11 cellular contexts compared by ENCODE assay signal in genomic region chr22:46239261-46240048, GRCh38. TPM values are rescaled to one million over a fixed set of nuclear protein-coding genes. Genes with fewer than 3 reads are reported as not detected.
DNase-seq lines count a peak whose midpoint lies in the region; ATAC-seq, FAIRE-seq and TF ChIP-seq lines count a peak whose summit lies in the region.
"Had no signal": no experiment of that assay in that cellular context is flagged by ENCODE, and none has a peak within 500 bp of the region (broad histone marks: within the 10 kb centered on the region; RNA-seq: fewer than 3 reads in every experiment).

No MANE protein-coding gene starts in this region.

- H3K4me3 ChIP-seq in GM12878 (no peak overlapping the region), HepG2 (replicated peaks in 1 of 3; ENCODE audit: insufficient read depth in 1 of 3, low read depth in 2 of 3, low read length in 3 of 3) (no peak overlapping the region)
- H3K4me3 ChIP-seq: stomach had no signal

- peaks cover 14% of the 10 kb centered on the region for H3K4me1 Mint-ChIP-seq in activated naive CD4-positive, alpha-beta T cell treated with anti-CD3 and anti-CD28 coated beads for 36 hours (ENCODE audit: low read depth)
- peaks cover 8% of the 10 kb centered on the region for H3K4me1 Mint-ChIP-seq in stimulated activated effector memory CD8-positive, alpha-beta T cell treated with anti-CD3 and anti-CD28 coated beads, Interleukin-12 subunit alpha, Interleukin-12 subunit beta, amount 100 ng/mL, for 72 hours

- CTCF ChIA-PET in activated naive CD4-positive, alpha-beta T cell treated with anti-CD3 and anti-CD28 coated beads for 36 hours (lab: Charles Lee) = interaction anchor here (0.6 kb wide), 1 partner anchor 511 kb away, joined by 3 read pairs; no protein-coding TSS in a partner anchor
- CTCF ChIA-PET in GM12878 (lab: Yijun Ruan, JAX) = no interaction called here
- CTCF ChIA-PET in HepG2 (lab: Yijun Ruan, JAX; ENCODE audit: low intra/inter-chr PET ratio, low total read pairs) = no interaction called here

- H3K36me3 Mint-ChIP-seq in activated naive CD4-positive, alpha-beta T cell treated with anti-CD3 and anti-CD28 coated beads for 36 hours (ENCODE audit: low read depth) = peaks cover 4% of the 10 kb centered on the region
- peaks cover 30% of the 10 kb centered on the region for H3K36me3 Mint-ChIP-seq in stimulated activated effector memory CD8-positive, alpha-beta T cell treated with anti-CD3 and anti-CD28 coated beads, Interleukin-12 subunit alpha, Interleukin-12 subunit beta, amount 100 ng/mL, for 72 hours

- intact Hi-C loops in activated naive CD4-positive, alpha-beta T cell treated with anti-CD3 and anti-CD28 coated beads for 36 hours (cut with micrococcal nuclease) = no loop called here
- intact Hi-C loops in GM12878 (cut with micrococcal nuclease; ENCODE audit: unreplicated experiment) = no loop called here
- intact Hi-C loops in HepG2 (cut with micrococcal nuclease; ENCODE audit: unreplicated experiment) = no loop called here

- H3K27me3 Mint-ChIP-seq in activated naive CD4-positive, alpha-beta T cell treated with anti-CD3 and anti-CD28 coated beads for 36 hours (ENCODE audit: low read depth) = no peaks in the 10 kb centered on the region

- POLR2A ChIA-PET in GM12878 (lab: Charles Lee) (interaction anchor here (0.5 kb wide), 1 partner anchor 47 kb away, joined by 3 read pairs; no protein-coding TSS in a partner anchor), HepG2 (lab: Yijun Ruan, JAX) (no interaction called here)

- TF ChIP-seq POLR2A in GM12878 (IDR thresholded peaks at IDR 0.05; ENCODE audit: low read depth, low read length) (no peak), HepG2 (IDR thresholded peaks at IDR 0.05; ENCODE audit: insufficient read depth in 1 of 2, low read depth in 2 of 2, low read length in 2 of 2) (no peak)

- H3K27me3 ChIP-seq in GM12878 (replicated peaks in 1 of 2; ENCODE audit: control insufficient read depth in 2 of 2, insufficient read depth in 2 of 2, low read length in 1 of 2) = no peaks in the 10 kb centered on the region
- no peaks in the 10 kb centered on the region for H3K27me3 ChIP-seq in HepG2 (ENCODE audit: control insufficient read depth in 1 of 2, insufficient read depth in 2 of 2, low read length in 2 of 2)
- H3K27me3 ChIP-seq: stomach had no signal

- DNase-seq in activated naive CD4-positive, alpha-beta T cell treated with anti-CD3 and anti-CD28 coated beads for 36 hours = peak; percentile 30
- no peak for DNase-seq in activated naive CD4-positive, alpha-beta T cell treated with Interleukin-2 at 50 U/mL for 16 hours
- no peak for DNase-seq in GM12878 (ENCODE audit: low read depth, low spot score)
- no peak for DNase-seq in stimulated activated effector memory CD8-positive, alpha-beta T cell treated with anti-CD3 and anti-CD28 coated beads, Interleukin-12 subunit alpha, Interleukin-12 subunit beta, amount 100 ng/mL, for 72 hours (ENCODE audit: low spot score in 2 of 2)
- DNase-seq in NCI-H2081 (lab: John Stamatoyannopoulos, UW) = no peak
- no peak for DNase-seq in HepG2 (ENCODE audit: low spot score)
- DNase-seq: activated T-cell treated with anti-CD3 and anti-CD28 coated beads, Interleukin-2, amount 50 U/mL, for 72 hours; NCI-H82; stimulated activated CD4-positive, alpha-beta T cell treated with anti-CD3 and anti-CD28 coated beads, Interleukin-12 subunit alpha, Interleukin-12 subunit beta, amount 100 ng/mL, for 4 hours; stomach had no signal

- no peaks in the 10 kb centered on the region for H3K79me2 ChIP-seq in GM12878 (ENCODE audit: control insufficient read depth, insufficient read depth, low read length)
- no peaks in the 10 kb centered on the region for H3K79me2 ChIP-seq in HepG2 (ENCODE audit: insufficient read depth, low read length)

- BruUV-seq in GM12878 (replicated peaks; lab: Mats Ljungman, UMichigan) = no TSS peak
- no TSS peak for BruUV-seq in HepG2 (replicated peaks; lab: Mats Ljungman, UMichigan)

- H3K4me2 ChIP-seq in GM12878 (ENCODE audit: control insufficient read depth, insufficient read depth) = no peak overlapping the region
- H3K4me2 ChIP-seq in HepG2 (ENCODE audit: low read depth, low read length) = no peak overlapping the region

- in situ Hi-C loops in GM12878 (cut with MboI) (no loop called here), HepG2 (cut with HindIII; ENCODE audit: extremely low pct_ligation_motif_present, low pct_unique_long_range_greater_than_20kb) (no loop called here)

- H3K9me3 Mint-ChIP-seq in activated naive CD4-positive, alpha-beta T cell treated with anti-CD3 and anti-CD28 coated beads for 36 hours = no peaks in the 10 kb centered on the region
- H3K9me3 Mint-ChIP-seq in stimulated activated effector memory CD8-positive, alpha-beta T cell treated with anti-CD3 and anti-CD28 coated beads, Interleukin-12 subunit alpha, Interleukin-12 subunit beta, amount 100 ng/mL, for 72 hours = no peaks in the 10 kb centered on the region
- H3K9me3 Mint-ChIP-seq: activated T-cell treated with anti-CD3 and anti-CD28 coated beads, Interleukin-2, amount 50 U/mL, for 72 hours had no signal

- H3K27ac Mint-ChIP-seq in activated naive CD4-positive, alpha-beta T cell treated with anti-CD3 and anti-CD28 coated beads for 36 hours = no peak overlapping the region
- H3K27ac Mint-ChIP-seq in stimulated activated effector memory CD8-positive, alpha-beta T cell treated with anti-CD3 and anti-CD28 coated beads, Interleukin-12 subunit alpha, Interleukin-12 subunit beta, amount 100 ng/mL, for 72 hours = peak overlapping the region; percentile 83
- H3K27ac Mint-ChIP-seq: activated T-cell treated with anti-CD3 and anti-CD28 coated beads, Interleukin-2, amount 50 U/mL, for 72 hours had no signal

- H3K4me1 ChIP-seq in GM12878 (ENCODE audit: control insufficient read depth, insufficient read depth, low read length) = peaks cover 6% of the 10 kb centered on the region
- H3K4me1 ChIP-seq in HepG2 (ENCODE audit: insufficient read depth, low read length) = peaks cover 14% of the 10 kb centered on the region

- FAIRE-seq in GM12878 (lab: Jason Lieb, UNC) (peak; percentile 69), HepG2 (lab: Jason Lieb, UNC) (no peak)
- FAIRE-seq: G401.6 had no signal

- no peaks in the 10 kb centered on the region for H3K36me3 ChIP-seq in GM12878 (ENCODE audit: control insufficient read depth in 2 of 2, insufficient read depth in 2 of 2, low read length in 1 of 2)
- H3K36me3 ChIP-seq in HepG2 (replicated peaks in 1 of 2; ENCODE audit: control insufficient read depth in 1 of 2, insufficient read depth in 2 of 2, low read length in 2 of 2) = peaks cover 7 to 32% of the 10 kb centered on the region in 2 experiments; a peak in 4 of 5 replicates

- H3K9ac ChIP-seq in GM12878 (ENCODE audit: control insufficient read depth, insufficient read depth, low read length) (no peak overlapping the region), HepG2 (ENCODE audit: insufficient read depth, low read depth, low read length) (no peak overlapping the region)

- TF ChIP-seq EP300 in GM12878 (IDR thresholded peaks at IDR 0.05; ENCODE audit: borderline replicate concordance in 1 of 2, control insufficient read depth in 1 of 2, low read depth in 2 of 2, low read length in 2 of 2) (no peak), HepG2 (IDR thresholded peaks at IDR 0.05; ENCODE audit: low read depth in 2 of 2, low read length in 2 of 2) (no peak), HepG2 (CRISPR knock-in tag; IDR thresholded peaks at IDR 0.05; ENCODE audit: borderline replicate concordance) (no peak)

- 85% methylated on average over 18 of the region's 20 CpGs for WGBS in GM12878 (ENCODE audit: insufficient coverage, insufficient replicate concordance, low lambda C conversion rate, missing lambda C conversion rate)
- WGBS in HepG2 (ENCODE audit: low lambda C conversion rate) = 89% methylated on average over 18 of the region's 20 CpGs

- RAD21 ChIA-PET in GM12878 (lab: Charles Lee; ENCODE audit: unreplicated experiment) = no interaction called here

- H3K27ac ChIP-seq in GM12878 (ENCODE audit: control insufficient read depth, insufficient read depth) (no peak overlapping the region), HepG2 (ENCODE audit: extremely low read length, insufficient read depth, low read length) (no peak overlapping the region)

- no peak overlapping the region for H3K4me3 Mint-ChIP-seq in activated naive CD4-positive, alpha-beta T cell treated with anti-CD3 and anti-CD28 coated beads for 36 hours
- H3K4me3 Mint-ChIP-seq in stimulated activated effector memory CD8-positive, alpha-beta T cell treated with anti-CD3 and anti-CD28 coated beads, Interleukin-12 subunit alpha, Interleukin-12 subunit beta, amount 100 ng/mL, for 72 hours = peak overlapping the region; percentile 20
- H3K4me3 Mint-ChIP-seq: activated T-cell treated with anti-CD3 and anti-CD28 coated beads, Interleukin-2, amount 50 U/mL, for 72 hours had no signal

- H4K20me1 ChIP-seq in GM12878 (ENCODE audit: control insufficient read depth, insufficient read depth) (no peaks in the 10 kb centered on the region), HepG2 (ENCODE audit: insufficient read depth, low read length) (no peaks in the 10 kb centered on the region)

- H2AFZ ChIP-seq in GM12878 (ENCODE audit: control insufficient read depth, low read depth, low read length) (no peak overlapping the region), HepG2 (ENCODE audit: low read length) (no peak overlapping the region)

- H3K9me3 ChIP-seq in GM12878 (replicated peaks; ENCODE audit: control insufficient read depth, insufficient read depth, low read length) = no peaks in the 10 kb centered on the region
- H3K9me3 ChIP-seq in HepG2 (ENCODE audit: low read length) = no peaks in the 10 kb centered on the region
- H3K9me3 ChIP-seq: stomach had no signal

- TF ChIP-seq CTCF in GM12878 (IDR thresholded peaks at IDR 0.05 in 2 of 3, conservative IDR thresholded peaks at IDR 0.05 in 1 of 3; ENCODE audit: control insufficient read depth in 2 of 3, extremely low read depth in 1 of 3, insufficient read depth in 1 of 3, low read depth in 3 of 3, low read length in 3 of 3) (no peak), HepG2 (CRISPR knock-in tag; IDR thresholded peaks at IDR 0.05) (no peak)

- no peak for TF ChIP-seq RAD21 in GM12878 (IDR thresholded peaks at IDR 0.05; ENCODE audit: insufficient read depth, low read depth, low read length)
- no peak for TF ChIP-seq RAD21 in HepG2 (CRISPR knock-in tag; IDR thresholded peaks at IDR 0.05)

- SMC1A ChIA-PET in GM12878 (lab: Charles Lee; ENCODE audit: uncharacterized antibody, unreplicated experiment) = no interaction called here

- ATAC-seq in GM12878 (no peak), HepG2 (no peak)
- no peak for ATAC-seq in stimulated activated effector memory CD8-positive, alpha-beta T cell treated with anti-CD3 and anti-CD28 coated beads, Interleukin-12 subunit alpha, Interleukin-12 subunit beta, amount 100 ng/mL, for 72 hours

RNA-seq across cellular contexts. Expression of gene CDPF1, which starts 10.6 kb away (rescaled TPM):
- 1 to 10 TPM; 6.9 to 8.0 TPM for total RNA-seq in activated naive CD4-positive, alpha-beta T cell treated with anti-CD3 and anti-CD28 coated beads for 36 hours
- total RNA-seq in GM12878 (2013; cell fraction: nucleolus; rRNA removed) = 12.0 and 17.1 TPM in 2 replicates
- total RNA-seq in GM12878 (2014; rRNA removed) (11.1 and 13.3 TPM in 2 replicates), GM12878 (2014; rRNA removed; fragmentation: Illumina TruSeq; extraction: Trizol) (5.5 and 6.1 TPM in 2 replicates), GM12878 (2021) (7.2 and 7.8 TPM in 2 replicates), HepG2 (2016; rRNA removed; fragmentation: Illumina TruSeq; extraction: Trizol) (5.2 and 6.0 TPM in 2 replicates)
- polyA plus RNA-seq in GM12878 (2011; ENCODE audit: low read depth) = 5.1 TPM
- polyA plus RNA-seq in GM12878 (2011; rRNA removed) (7.4 and 8.6 TPM in 2 replicates), GM12878 (2014; fragmentation: Illumina TruSeq; extraction: Trizol) (3.1 and 6.4 TPM in 2 replicates), GM12878 (2014; fragmentation: Nextera tagmentation; extraction: Ambion mirVana) (1 to 10 TPM; 1.0 to 2.2 TPM), GM12878 (2014; rRNA removed) (13.0 and 22.4 TPM in 2 replicates), GM12878 (2016; fragmentation: Nextera tagmentation; extraction: Ambion mirVana) (10 to 100 TPM; 15.5 to 18.2 TPM), HepG2 (2011; rRNA removed) (7.4 and 8.1 TPM in 2 replicates)
- polyA plus RNA-seq in GM12878 (2011; cell fraction: cytosol; rRNA removed) = 12.3 and 17.6 TPM in 2 replicates
- 29.8 and 30.2 TPM in 2 replicates for polyA plus RNA-seq in GM12878 (2011; cell fraction: nucleus; rRNA removed)
- polyA plus RNA-seq in GM12878 (2012) = 8.3 and 9.1 TPM in 2 replicates
- 2.0 and 5.4 TPM in 2 replicates for polyA minus RNA-seq in GM12878 (2011; rRNA and poly(A)+ RNA removed)
- 0.94 and 1.5 TPM in 2 replicates for polyA minus RNA-seq in GM12878 (2011; cell fraction: cytosol; rRNA and poly(A)+ RNA removed)
- polyA minus RNA-seq in GM12878 (2011; cell fraction: nucleus; rRNA and poly(A)+ RNA removed) = 3.9 and 5.1 TPM in 2 replicates
- 3.1 and 4.1 TPM in 2 replicates for total RNA-seq in HepG2 (2016; cell fraction: cytosol; rRNA removed; fragmentation: Illumina TruSeq; extraction: Trizol; ENCODE audit: low read depth)
- 4.7 and 6.0 TPM in 2 replicates for total RNA-seq in HepG2 (2016; cell fraction: insoluble cytoplasmic fraction; rRNA removed; fragmentation: Illumina TruSeq; extraction: Trizol)
- total RNA-seq in HepG2 (2016; cell fraction: membrane; rRNA removed; fragmentation: Illumina TruSeq; extraction: Trizol) = 5.4 and 6.4 TPM in 2 replicates
- 2.8 and 3.8 TPM in 2 replicates for total RNA-seq in HepG2 (2016; cell fraction: nucleus; rRNA removed; fragmentation: Illumina TruSeq; extraction: Trizol)
- 7.0 and 8.0 TPM in 2 replicates for polyA plus RNA-seq in HepG2 (2011; cell fraction: cytosol; rRNA removed)
- polyA plus RNA-seq in HepG2 (2011; cell fraction: nucleus; rRNA removed) = 15.6 and 19.1 TPM in 2 replicates
- 3.3 and 4.7 TPM in 2 replicates for polyA plus RNA-seq in HepG2 (2012)
- polyA plus RNA-seq in HepG2 (2016; cell fraction: cytosol; fragmentation: Illumina TruSeq; extraction: Trizol; ENCODE audit: low read depth) = 2.9 and 3.7 TPM in 2 replicates
- polyA plus RNA-seq in HepG2 (2016; cell fraction: insoluble cytoplasmic fraction; fragmentation: Illumina TruSeq; extraction: Trizol; ENCODE audit: low read depth) = 4.6 and 5.8 TPM in 2 replicates
- polyA plus RNA-seq in HepG2 (2016; cell fraction: membrane; fragmentation: Illumina TruSeq; extraction: Trizol; ENCODE audit: low read depth) = 5.2 and 5.7 TPM in 2 replicates
- polyA plus RNA-seq in HepG2 (2016; cell fraction: nucleus; fragmentation: Illumina TruSeq; extraction: Trizol; ENCODE audit: insufficient read depth, low read depth) = 4.2 and 5.9 TPM in 2 replicates
- 3.5 and 3.6 TPM in 2 replicates for polyA minus RNA-seq in HepG2 (2011; rRNA and poly(A)+ RNA removed; ENCODE audit: low replicate concordance)
- 1.3 and 2.3 TPM in 2 replicates for polyA minus RNA-seq in HepG2 (2011; cell fraction: cytosol; rRNA and poly(A)+ RNA removed)
- polyA minus RNA-seq in HepG2 (2011; cell fraction: nucleus; rRNA and poly(A)+ RNA removed) = 1.9 and 2.2 TPM in 2 replicates

RNA-seq across cellular contexts. Expression of gene PKDREJ, which starts 23.7 kb away (rescaled TPM):
- total RNA-seq in activated naive CD4-positive, alpha-beta T cell treated with anti-CD3 and anti-CD28 coated beads for 36 hours = not detected
- not detected in 2 replicates for total RNA-seq in GM12878 (2013; cell fraction: nucleolus; rRNA removed)
- total RNA-seq in GM12878 (2014; rRNA removed) (not detected in 2 replicates), GM12878 (2014; rRNA removed; fragmentation: Illumina TruSeq; extraction: Trizol) (not detected in 2 replicates), GM12878 (2021) (not detected in 2 replicates), HepG2 (2016; rRNA removed; fragmentation: Illumina TruSeq; extraction: Trizol) (not detected in 2 replicates)
- polyA plus RNA-seq in GM12878 (2011; ENCODE audit: low read depth) = not detected
- polyA plus RNA-seq in GM12878 (2011; rRNA removed) (not detected in 2 replicates), GM12878 (2014; fragmentation: Illumina TruSeq; extraction: Trizol) (not detected in 2 replicates), GM12878 (2014; fragmentation: Nextera tagmentation; extraction: Ambion mirVana) (under 1 TPM in 1 of 2 experiments, not detected in 1; 0.02 TPM), GM12878 (2014; rRNA removed) (0.01 TPM in 1 of 2 replicates, not detected in the other), GM12878 (2016; fragmentation: Nextera tagmentation; extraction: Ambion mirVana) (under 1 TPM in 1 of 2 experiments, not detected in 1; 0.03 TPM), HepG2 (2011; rRNA removed) (0.01 TPM in 1 of 2 replicates, not detected in the other)
- not detected in 2 replicates for polyA plus RNA-seq in GM12878 (2011; cell fraction: cytosol; rRNA removed)
- not detected in 2 replicates for polyA plus RNA-seq in GM12878 (2011; cell fraction: nucleus; rRNA removed)
- polyA plus RNA-seq in GM12878 (2012) = 0.01 and 0.03 TPM in 2 replicates
- polyA minus RNA-seq in GM12878 (2011; rRNA and poly(A)+ RNA removed) = not detected in 2 replicates
- not detected in 2 replicates for polyA minus RNA-seq in GM12878 (2011; cell fraction: cytosol; rRNA and poly(A)+ RNA removed)
- not detected in 2 replicates for polyA minus RNA-seq in GM12878 (2011; cell fraction: nucleus; rRNA and poly(A)+ RNA removed)
- total RNA-seq in HepG2 (2016; cell fraction: cytosol; rRNA removed; fragmentation: Illumina TruSeq; extraction: Trizol; ENCODE audit: low read depth) = not detected in 2 replicates
- total RNA-seq in HepG2 (2016; cell fraction: insoluble cytoplasmic fraction; rRNA removed; fragmentation: Illumina TruSeq; extraction: Trizol) = not detected in 2 replicates
- total RNA-seq in HepG2 (2016; cell fraction: membrane; rRNA removed; fragmentation: Illumina TruSeq; extraction: Trizol) = not detected in 2 replicates
- total RNA-seq in HepG2 (2016; cell fraction: nucleus; rRNA removed; fragmentation: Illumina TruSeq; extraction: Trizol) = not detected in 2 replicates
- polyA plus RNA-seq in HepG2 (2011; cell fraction: cytosol; rRNA removed) = 0.01 TPM in 1 of 2 replicates, not detected in the other
- polyA plus RNA-seq in HepG2 (2011; cell fraction: nucleus; rRNA removed) = 0.02 TPM in 1 of 2 replicates, not detected in the other
- polyA plus RNA-seq in HepG2 (2012) = 0.27 and 0.29 TPM in 2 replicates
- not detected in 2 replicates for polyA plus RNA-seq in HepG2 (2016; cell fraction: cytosol; fragmentation: Illumina TruSeq; extraction: Trizol; ENCODE audit: low read depth)
- polyA plus RNA-seq in HepG2 (2016; cell fraction: insoluble cytoplasmic fraction; fragmentation: Illumina TruSeq; extraction: Trizol; ENCODE audit: low read depth) = not detected in 2 replicates
- not detected in 2 replicates for polyA plus RNA-seq in HepG2 (2016; cell fraction: membrane; fragmentation: Illumina TruSeq; extraction: Trizol; ENCODE audit: low read depth)
- polyA plus RNA-seq in HepG2 (2016; cell fraction: nucleus; fragmentation: Illumina TruSeq; extraction: Trizol; ENCODE audit: insufficient read depth, low read depth) = not detected in 2 replicates
- polyA minus RNA-seq in HepG2 (2011; rRNA and poly(A)+ RNA removed; ENCODE audit: low replicate concordance) = not detected in 2 replicates
- not detected in 2 replicates for polyA minus RNA-seq in HepG2 (2011; cell fraction: cytosol; rRNA and poly(A)+ RNA removed)
- not detected in 2 replicates for polyA minus RNA-seq in HepG2 (2011; cell fraction: nucleus; rRNA and poly(A)+ RNA removed)
- total RNA-seq: activated T-cell treated with anti-CD3 and anti-CD28 coated beads, Interleukin-2, amount 50 U/mL, for 72 hours had no signal

RNA-seq across cellular contexts. Expression of gene TTC38, which starts 28.4 kb away (rescaled TPM):
- 1 to 10 TPM; 6.1 to 7.2 TPM for total RNA-seq in activated naive CD4-positive, alpha-beta T cell treated with anti-CD3 and anti-CD28 coated beads for 36 hours
- total RNA-seq in GM12878 (2013; cell fraction: nucleolus; rRNA removed) = 53.3 and 65.3 TPM in 2 replicates
- total RNA-seq in GM12878 (2014; rRNA removed) = 14.7 and 19.1 TPM in 2 replicates
- 6.8 and 7.6 TPM in 2 replicates for total RNA-seq in GM12878 (2014; rRNA removed; fragmentation: Illumina TruSeq; extraction: Trizol)
- total RNA-seq in GM12878 (2021) = 11.2 and 13.7 TPM in 2 replicates
- 12.1 TPM for polyA plus RNA-seq in GM12878 (2011; ENCODE audit: low read depth)
- 26.1 and 39.9 TPM in 2 replicates for polyA plus RNA-seq in GM12878 (2011; rRNA removed)
- polyA plus RNA-seq in GM12878 (2011; cell fraction: cytosol; rRNA removed) = 53.7 and 71.4 TPM in 2 replicates
- 75.9 and 82.3 TPM in 2 replicates for polyA plus RNA-seq in GM12878 (2011; cell fraction: nucleus; rRNA removed)
- polyA plus RNA-seq in GM12878 (2012) = 17.4 and 19.3 TPM in 2 replicates
- polyA plus RNA-seq in GM12878 (2014; fragmentation: Illumina TruSeq; extraction: Trizol) = 3.1 and 6.5 TPM in 2 replicates
- polyA plus RNA-seq in GM12878 (2014; fragmentation: Nextera tagmentation; extraction: Ambion mirVana) = 1 to 10 TPM in 1 of 2 experiments, under 1 TPM in 1; 0.58 to 1.6 TPM
- polyA plus RNA-seq in GM12878 (2014; rRNA removed) = 12.3 and 19.4 TPM in 2 replicates
- polyA plus RNA-seq in GM12878 (2016; fragmentation: Nextera tagmentation; extraction: Ambion mirVana) = 10 to 100 TPM; 17.5 to 17.9 TPM
- 27.6 and 44.5 TPM in 2 replicates for polyA minus RNA-seq in GM12878 (2011; rRNA and poly(A)+ RNA removed)
- 17.1 and 18.6 TPM in 2 replicates for polyA minus RNA-seq in GM12878 (2011; cell fraction: cytosol; rRNA and poly(A)+ RNA removed)
- 20.3 and 27.9 TPM in 2 replicates for polyA minus RNA-seq in GM12878 (2011; cell fraction: nucleus; rRNA and poly(A)+ RNA removed)
- total RNA-seq in HepG2 (2016; rRNA removed; fragmentation: Illumina TruSeq; extraction: Trizol) = 105 and 106 TPM in 2 replicates
- total RNA-seq in HepG2 (2016; cell fraction: cytosol; rRNA removed; fragmentation: Illumina TruSeq; extraction: Trizol; ENCODE audit: low read depth) = 14.0 and 16.3 TPM in 2 replicates
- total RNA-seq in HepG2 (2016; cell fraction: insoluble cytoplasmic fraction; rRNA removed; fragmentation: Illumina TruSeq; extraction: Trizol) = 103 and 105 TPM in 2 replicates
- total RNA-seq in HepG2 (2016; cell fraction: membrane; rRNA removed; fragmentation: Illumina TruSeq; extraction: Trizol) = 37.6 and 39.1 TPM in 2 replicates
- total RNA-seq in HepG2 (2016; cell fraction: nucleus; rRNA removed; fragmentation: Illumina TruSeq; extraction: Trizol) = 81.8 and 89.6 TPM in 2 replicates
- 101 and 112 TPM in 2 replicates for polyA plus RNA-seq in HepG2 (2011; rRNA removed)
- 120 and 124 TPM in 2 replicates for polyA plus RNA-seq in HepG2 (2011; cell fraction: cytosol; rRNA removed)
- polyA plus RNA-seq in HepG2 (2011; cell fraction: nucleus; rRNA removed) = 228 and 272 TPM in 2 replicates
- 67.9 and 76.1 TPM in 2 replicates for polyA plus RNA-seq in HepG2 (2012)
- 14.5 and 15.5 TPM in 2 replicates for polyA plus RNA-seq in HepG2 (2016; cell fraction: cytosol; fragmentation: Illumina TruSeq; extraction: Trizol; ENCODE audit: low read depth)
- 88.5 and 106 TPM in 2 replicates for polyA plus RNA-seq in HepG2 (2016; cell fraction: insoluble cytoplasmic fraction; fragmentation: Illumina TruSeq; extraction: Trizol; ENCODE audit: low read depth)
- polyA plus RNA-seq in HepG2 (2016; cell fraction: membrane; fragmentation: Illumina TruSeq; extraction: Trizol; ENCODE audit: low read depth) = 24.0 and 28.8 TPM in 2 replicates
- polyA plus RNA-seq in HepG2 (2016; cell fraction: nucleus; fragmentation: Illumina TruSeq; extraction: Trizol; ENCODE audit: insufficient read depth, low read depth) = 141 and 185 TPM in 2 replicates
- polyA minus RNA-seq in HepG2 (2011; rRNA and poly(A)+ RNA removed; ENCODE audit: low replicate concordance) = 60.8 and 197 TPM in 2 replicates
- 88.7 and 103 TPM in 2 replicates for polyA minus RNA-seq in HepG2 (2011; cell fraction: cytosol; rRNA and poly(A)+ RNA removed)
- polyA minus RNA-seq in HepG2 (2011; cell fraction: nucleus; rRNA and poly(A)+ RNA removed) = 101 and 103 TPM in 2 replicates

RNA-seq across cellular contexts. Expression of gene GTSE1, which starts 57.2 kb away (rescaled TPM):
- 10 to 100 TPM; 39.7 to 39.8 TPM for total RNA-seq in activated naive CD4-positive, alpha-beta T cell treated with anti-CD3 and anti-CD28 coated beads for 36 hours
- 24.9 and 27.6 TPM in 2 replicates for total RNA-seq in GM12878 (2013; cell fraction: nucleolus; rRNA removed)
- 25.9 and 27.4 TPM in 2 replicates for total RNA-seq in GM12878 (2014; rRNA removed)
- 21.8 and 23.3 TPM in 2 replicates for total RNA-seq in GM12878 (2014; rRNA removed; fragmentation: Illumina TruSeq; extraction: Trizol)
- total RNA-seq in GM12878 (2021) = 43.9 and 46.2 TPM in 2 replicates
- 9.6 TPM for polyA plus RNA-seq in GM12878 (2011; ENCODE audit: low read depth)
- polyA plus RNA-seq in GM12878 (2011; rRNA removed) = 15.9 and 21.6 TPM in 2 replicates
- 25.5 and 28.6 TPM in 2 replicates for polyA plus RNA-seq in GM12878 (2011; cell fraction: cytosol; rRNA removed)
- 32.2 and 57.3 TPM in 2 replicates for polyA plus RNA-seq in GM12878 (2011; cell fraction: nucleus; rRNA removed)
- polyA plus RNA-seq in GM12878 (2012) = 17.0 and 17.2 TPM in 2 replicates
- 30.8 and 37.1 TPM in 2 replicates for polyA plus RNA-seq in GM12878 (2014; fragmentation: Illumina TruSeq; extraction: Trizol)
- polyA plus RNA-seq in GM12878 (2014; fragmentation: Nextera tagmentation; extraction: Ambion mirVana) = 1 to 10 TPM; 6.6 to 10.0 TPM
- 43.0 and 45.2 TPM in 2 replicates for polyA plus RNA-seq in GM12878 (2014; rRNA removed)
- 10 to 100 TPM; 43.9 to 44.5 TPM for polyA plus RNA-seq in GM12878 (2016; fragmentation: Nextera tagmentation; extraction: Ambion mirVana)
- polyA minus RNA-seq in GM12878 (2011; rRNA and poly(A)+ RNA removed) = 11.3 and 18.4 TPM in 2 replicates
- polyA minus RNA-seq in GM12878 (2011; cell fraction: cytosol; rRNA and poly(A)+ RNA removed) = 15.4 and 17.2 TPM in 2 replicates
- polyA minus RNA-seq in GM12878 (2011; cell fraction: nucleus; rRNA and poly(A)+ RNA removed) = 9.9 and 17.7 TPM in 2 replicates
- 13.5 and 15.3 TPM in 2 replicates for total RNA-seq in HepG2 (2016; rRNA removed; fragmentation: Illumina TruSeq; extraction: Trizol)
- 9.5 and 10.9 TPM in 2 replicates for total RNA-seq in HepG2 (2016; cell fraction: cytosol; rRNA removed; fragmentation: Illumina TruSeq; extraction: Trizol; ENCODE audit: low read depth)
- 12.5 and 14.4 TPM in 2 replicates for total RNA-seq in HepG2 (2016; cell fraction: insoluble cytoplasmic fraction; rRNA removed; fragmentation: Illumina TruSeq; extraction: Trizol)
- 16.2 and 16.3 TPM in 2 replicates for total RNA-seq in HepG2 (2016; cell fraction: membrane; rRNA removed; fragmentation: Illumina TruSeq; extraction: Trizol)
- 13.0 and 13.4 TPM in 2 replicates for total RNA-seq in HepG2 (2016; cell fraction: nucleus; rRNA removed; fragmentation: Illumina TruSeq; extraction: Trizol)
- 7.0 and 10.7 TPM in 2 replicates for polyA plus RNA-seq in HepG2 (2011; rRNA removed)
- 4.1 and 6.8 TPM in 2 replicates for polyA plus RNA-seq in HepG2 (2011; cell fraction: cytosol; rRNA removed)
- polyA plus RNA-seq in HepG2 (2011; cell fraction: nucleus; rRNA removed) = 14.2 and 21.4 TPM in 2 replicates
- 4.6 and 8.5 TPM in 2 replicates for polyA plus RNA-seq in HepG2 (2012)
- 6.3 and 6.9 TPM in 2 replicates for polyA plus RNA-seq in HepG2 (2016; cell fraction: cytosol; fragmentation: Illumina TruSeq; extraction: Trizol; ENCODE audit: low read depth)
- 17.8 and 23.8 TPM in 2 replicates for polyA plus RNA-seq in HepG2 (2016; cell fraction: insoluble cytoplasmic fraction; fragmentation: Illumina TruSeq; extraction: Trizol; ENCODE audit: low read depth)
- 16.6 and 17.2 TPM in 2 replicates for polyA plus RNA-seq in HepG2 (2016; cell fraction: membrane; fragmentation: Illumina TruSeq; extraction: Trizol; ENCODE audit: low read depth)
- polyA plus RNA-seq in HepG2 (2016; cell fraction: nucleus; fragmentation: Illumina TruSeq; extraction: Trizol; ENCODE audit: insufficient read depth, low read depth) = 56.0 and 61.7 TPM in 2 replicates
- 12.6 and 23.6 TPM in 2 replicates for polyA minus RNA-seq in HepG2 (2011; rRNA and poly(A)+ RNA removed; ENCODE audit: low replicate concordance)
- polyA minus RNA-seq in HepG2 (2011; cell fraction: cytosol; rRNA and poly(A)+ RNA removed) = 6.7 and 8.3 TPM in 2 replicates
- 9.7 and 11.5 TPM in 2 replicates for polyA minus RNA-seq in HepG2 (2011; cell fraction: nucleus; rRNA and poly(A)+ RNA removed)
